In the genomic region with DNA sequence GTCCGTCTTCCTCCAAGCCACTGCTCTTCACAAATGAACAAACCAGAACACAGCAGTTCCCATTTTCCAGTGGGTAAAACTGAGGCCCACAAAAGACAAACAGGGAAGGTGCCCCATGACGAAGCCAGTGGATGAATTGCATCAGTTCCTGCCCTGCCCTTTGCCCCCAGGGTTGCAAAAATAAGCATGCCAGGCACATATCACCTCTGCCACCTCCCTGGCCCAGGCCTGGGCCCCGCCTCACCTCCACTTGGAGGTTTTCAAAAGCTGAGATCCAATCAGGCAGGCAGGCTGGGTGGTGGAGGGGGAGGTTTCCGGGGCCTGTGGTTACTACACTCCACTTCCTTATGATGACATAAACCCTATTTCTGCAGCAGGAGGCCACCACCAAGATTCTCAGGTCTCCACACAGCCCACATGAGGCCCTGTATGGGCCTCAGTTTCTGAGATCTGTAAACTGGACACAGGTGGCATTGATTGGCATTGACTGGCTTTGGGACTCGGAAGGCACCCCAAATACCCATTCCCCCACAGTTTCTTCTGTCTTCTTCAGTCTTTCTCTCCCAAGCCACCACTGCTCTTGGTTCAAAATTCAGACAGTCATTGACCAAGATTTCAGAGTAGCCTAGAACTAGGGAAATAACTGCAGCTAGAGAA, we compare ENCODE assay signal across 7 cellular contexts. TPM values are rescaled to one million over a fixed set of nuclear protein-coding genes. Genes with fewer than 3 reads are reported as not detected.
DNase-seq lines count a peak whose midpoint lies in the region; ATAC-seq and TF ChIP-seq lines count a peak whose summit lies in the region.

No MANE protein-coding gene starts in this region.

- TF ChIP-seq CTCF in PC-3 (conservative IDR thresholded peaks at IDR 0.05; ENCODE audit: low read depth, low read length) (no peak), left ventricle myocardium inferior (IDR thresholded peaks at IDR 0.05; ENCODE audit: borderline replicate concordance) (no peak)

- no peaks in the 10 kb centered on the region for H3K9me2 ChIP-seq in PC-3 (replicated peaks; ENCODE audit: low read length)

- no peaks in the 10 kb centered on the region for H3F3A ChIP-seq in PC-3 (ENCODE audit: low read length, unreplicated experiment)

- H3K4me1 ChIP-seq in PC-3 (ENCODE audit: insufficient read depth, low read length) (peaks cover 11% of the 10 kb centered on the region), left ventricle myocardium inferior (peaks cover 39% of the 10 kb centered on the region), SJCRH30 (peaks cover 47% of the 10 kb centered on the region)

- H3K4me2 ChIP-seq in PC-3 (ENCODE audit: low read length), result no peak overlapping the region

- H3K4me3 Mint-ChIP-seq in activated T-helper 1 cell treated with anti-CD3 and anti-CD28 coated beads, Interleukin-12 subunit alpha, Interleukin-12 subunit beta, Interleukin-2, Interleukin-4 antibody, amounts not matched to agents 30 ng/mL and 10 ng/mL and 1 ng/mL, durations not matched to agents 14 hours and 24 hours and 36 hours, result peak overlapping the region; percentile 100

- intact Hi-C loops in PC-3 (cut with micrococcal nuclease) (no loop called here), left ventricle myocardium inferior (cut with micrococcal nuclease) (no loop called here)
- intact Hi-C loops in activated T-helper 1 cell treated with anti-CD3 and anti-CD28 coated beads, Interleukin-12 subunit alpha, Interleukin-12 subunit beta, Interleukin-2, Interleukin-4 antibody, amounts not matched to agents 30 ng/mL and 10 ng/mL and 1 ng/mL, durations not matched to agents 14 hours and 24 hours and 36 hours (cut with micrococcal nuclease), result loop anchor here (1.0 to 5.0 kb wide), 5 partner anchors 33 to 867 kb away; a partner anchor contains a TSS

- H3K9me3 ChIP-seq in PC-3 (ENCODE audit: low read length) (no peaks in the 10 kb centered on the region), left ventricle myocardium inferior (replicated peaks) (no peaks in the 10 kb centered on the region), SJCRH30 (replicated peaks) (no peaks in the 10 kb centered on the region)

- no peaks in the 10 kb centered on the region for H4K20me1 ChIP-seq in PC-3 (ENCODE audit: low read length)

- no peaks in the 10 kb centered on the region for H3K79me2 ChIP-seq in PC-3 (ENCODE audit: low read length)

- H3K27ac ChIP-seq in PC-3 (ENCODE audit: low read length), result no peak overlapping the region
- no peak overlapping the region for H3K27ac ChIP-seq in left ventricle myocardium inferior (replicated peaks)
- no peak overlapping the region for H3K27ac ChIP-seq in SJCRH30

- peak; percentile 66 for ATAC-seq in GM19043 (IDR thresholded peaks at IDR 0.05; ENCODE audit: low read depth, unreplicated experiment)
- peak; percentile 48 for ATAC-seq in HG03139 (IDR thresholded peaks at IDR 0.05; ENCODE audit: unreplicated experiment)
- peak; percentile 18; the same call in 1 of the 2 replicates for ATAC-seq in PC-3

- H3K4me3 ChIP-seq in PC-3 (ENCODE audit: low read length) (no peak overlapping the region), left ventricle myocardium inferior (no peak overlapping the region), SJCRH30 (no peak overlapping the region)

- no peaks in the 10 kb centered on the region for H3K9me3 Mint-ChIP-seq in activated T-helper 1 cell treated with anti-CD3 and anti-CD28 coated beads, Interleukin-12 subunit alpha, Interleukin-12 subunit beta, Interleukin-2, Interleukin-4 antibody, amounts not matched to agents 30 ng/mL and 10 ng/mL and 1 ng/mL, durations not matched to agents 14 hours and 24 hours and 36 hours

- no peaks in the 10 kb centered on the region for H3K27me3 Mint-ChIP-seq in activated T-helper 1 cell treated with anti-CD3 and anti-CD28 coated beads, Interleukin-12 subunit alpha, Interleukin-12 subunit beta, Interleukin-2, Interleukin-4 antibody, amounts not matched to agents 30 ng/mL and 10 ng/mL and 1 ng/mL, durations not matched to agents 14 hours and 24 hours and 36 hours (ENCODE audit: insufficient read depth)

- CTCF ChIA-PET in PC-3 (lab: Charles Lee), result no interaction called here

- no peak overlapping the region for H3K9ac ChIP-seq in PC-3 (ENCODE audit: low read length)

- no TSS peak for BruUV-seq in PC-3 (replicated peaks; lab: Mats Ljungman, UMichigan)

- no peak overlapping the region for H2AFZ ChIP-seq in PC-3 (ENCODE audit: low read length)

- H3K27ac Mint-ChIP-seq in activated T-helper 1 cell treated with anti-CD3 and anti-CD28 coated beads, Interleukin-12 subunit alpha, Interleukin-12 subunit beta, Interleukin-2, Interleukin-4 antibody, amounts not matched to agents 30 ng/mL and 10 ng/mL and 1 ng/mL, durations not matched to agents 14 hours and 24 hours and 36 hours, result peak overlapping the region; percentile 99

- POLR2A ChIA-PET in PC-3 (lab: Charles Lee; ENCODE audit: unreplicated experiment), result interaction anchor here (0.5 kb wide), 1 partner anchor 165 kb away, joined by 4 read pairs; no protein-coding TSS in a partner anchor

- H3K36me3 ChIP-seq in PC-3 (ENCODE audit: low read depth, low read length) (no peaks in the 10 kb centered on the region), left ventricle myocardium inferior (no peaks in the 10 kb centered on the region), SJCRH30 (no peaks in the 10 kb centered on the region)

- H3K4me1 Mint-ChIP-seq in activated T-helper 1 cell treated with anti-CD3 and anti-CD28 coated beads, Interleukin-12 subunit alpha, Interleukin-12 subunit beta, Interleukin-2, Interleukin-4 antibody, amounts not matched to agents 30 ng/mL and 10 ng/mL and 1 ng/mL, durations not matched to agents 14 hours and 24 hours and 36 hours (ENCODE audit: low read depth), result peaks cover 86% of the 10 kb centered on the region

- H3K27me3 ChIP-seq in PC-3 (ENCODE audit: low read length), result peaks cover 48% of the 10 kb centered on the region
- H3K27me3 ChIP-seq in left ventricle myocardium inferior (ENCODE audit: low read depth), result peaks cover 64% of the 10 kb centered on the region
- peaks cover 7% of the 10 kb centered on the region for H3K27me3 ChIP-seq in SJCRH30

- DNase-seq in PC-3, result peak; percentile 73
- peak; percentile 87 for DNase-seq in activated T-helper 1 cell treated with anti-CD3 and anti-CD28 coated beads, Interleukin-12 subunit alpha, Interleukin-12 subunit beta, Interleukin-2, Interleukin-4 antibody, amounts not matched to agents 30 ng/mL and 10 ng/mL and 1 ng/mL, durations not matched to agents 14 hours and 24 hours and 36 hours (ENCODE audit: low spot score)
- DNase-seq in left ventricle myocardium inferior, result peak; percentile 42
- peak; percentile 78 to 86 for DNase-seq in stimulated activated CD4-positive, alpha-beta T cell treated with anti-CD3 and anti-CD28 coated beads, Interleukin-4, amount 100 ng/mL, for 48 hours (ENCODE audit: low read depth in 2 of 2)
- DNase-seq in SJCRH30, result no peak

- peaks cover 14% of the 10 kb centered on the region for H3K36me3 Mint-ChIP-seq in activated T-helper 1 cell treated with anti-CD3 and anti-CD28 coated beads, Interleukin-12 subunit alpha, Interleukin-12 subunit beta, Interleukin-2, Interleukin-4 antibody, amounts not matched to agents 30 ng/mL and 10 ng/mL and 1 ng/mL, durations not matched to agents 14 hours and 24 hours and 36 hours (ENCODE audit: low read depth)

RNA-seq across cellular contexts. Expression of a gene that starts 4.1 kb away (rescaled TPM):
- total RNA-seq in PC-3 (2014; rRNA removed) (0.46 and 0.66 TPM in 2 replicates), left ventricle myocardium inferior (0.47 TPM)
- 50.4 and 52.0 TPM in 2 replicates for total RNA-seq in activated T-helper 1 cell treated with anti-CD3 and anti-CD28 coated beads, Interleukin-12 subunit alpha, Interleukin-12 subunit beta, Interleukin-2, Interleukin-4 antibody, amounts not matched to agents 30 ng/mL and 10 ng/mL and 1 ng/mL, durations not matched to agents 14 hours and 24 hours and 36 hours
- 0.61 and 0.66 TPM in 2 replicates for total RNA-seq in SJCRH30 (2014; rRNA removed; shearing (Covaris generic))

Comparison
In these comparisons a context has a peak if more than half of its experiments do, and no peak if none do; other contexts are left out.
1. DNase-seq: peak in PC-3 (single experiment), activated T-helper 1 cell treated with anti-CD3 and anti-CD28 coated beads, Interleukin-12 subunit alpha, Interleukin-12 subunit beta, Interleukin-2, Interleukin-4 antibody, amounts not matched to agents 30 ng/mL and 10 ng/mL and 1 ng/mL, durations not matched to agents 14 hours and 24 hours and 36 hours (single experiment), left ventricle myocardium inferior (single experiment) and stimulated activated CD4-positive, alpha-beta T cell treated with anti-CD3 and anti-CD28 coated beads, Interleukin-4, amount 100 ng/mL, for 48 hours (2 of 2); none in SJCRH30 (0 of 2).
2. RNA of a gene that starts 4.1 kb away (total RNA-seq): 50.4 to 52.0 TPM in activated T-helper 1 cell treated with anti-CD3 and anti-CD28 coated beads, Interleukin-12 subunit alpha, Interleukin-12 subunit beta, Interleukin-2, Interleukin-4 antibody, amounts not matched to agents 30 ng/mL and 10 ng/mL and 1 ng/mL, durations not matched to agents 14 hours and 24 hours and 36 hours; 0.46 to 0.66 TPM in PC-3, 0.61 to 0.66 TPM in SJCRH30 and 0.47 TPM in left ventricle myocardium inferior (single experiment); every median in the first group is over 10 times any median in the second.
3. Peak in every context shown above with its lines, with median percentiles within 50 percentile points of each other: ATAC-seq.